ENCODE assay signal across 17 cellular contexts in the genomic region with DNA sequence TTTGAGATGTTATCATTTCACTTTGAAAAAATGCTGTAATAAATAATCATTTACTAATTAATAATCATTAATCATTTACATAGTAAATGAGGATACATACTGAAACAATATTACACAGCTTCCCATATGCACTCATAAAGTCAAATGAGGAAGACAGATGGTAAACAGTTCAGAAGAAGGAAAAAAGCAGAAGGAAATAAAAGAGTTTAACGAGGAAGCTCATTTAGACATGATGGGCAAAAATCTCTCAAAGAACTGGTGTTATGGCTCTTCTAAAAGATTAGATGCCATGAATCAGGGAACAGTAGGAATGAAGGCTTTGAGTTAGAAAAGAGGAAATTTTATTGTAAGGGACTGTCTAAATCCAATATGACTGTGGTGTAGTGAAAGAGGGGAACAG.
DNase-seq lines count a peak whose midpoint lies in the region; ATAC-seq and TF ChIP-seq lines count a peak whose summit lies in the region.
"Had no signal": no experiment of that assay in that cellular context is flagged by ENCODE, and none has a peak within 500 bp of the region (broad histone marks: within the 10 kb centered on the region; RNA-seq: fewer than 3 reads in every experiment).

No MANE protein-coding gene starts in this region.

- no peaks in the 10 kb centered on the region for H3K36me3 ChIP-seq in neutrophil
- H3K36me3 ChIP-seq in spleen, result no peaks in the 10 kb centered on the region
- no peaks in the 10 kb centered on the region for H3K36me3 ChIP-seq in stomach
- H3K36me3 ChIP-seq: BE2C, SJCRH30 had no signal

- peak overlapping the region; percentile 12 for H3K27ac Mint-ChIP-seq in activated naive CD4-positive, alpha-beta T cell treated with anti-CD3 and anti-CD28 coated beads, Interleukin-2, amount 50 U/mL, for 24 hours
- no peak overlapping the region for H3K27ac Mint-ChIP-seq in activated naive CD4-positive, alpha-beta T cell treated with anti-CD3 and anti-CD28 coated beads, Interleukin-2, amount 50 U/mL, for 72 hours

- no peak for ATAC-seq in activated naive CD4-positive, alpha-beta T cell treated with anti-CD3 and anti-CD28 coated beads, Interleukin-2, amount 50 U/mL, for 72 hours

- H3K27ac ChIP-seq in neutrophil, result peak overlapping the region; percentile 52
- peak overlapping the region in 2 of 8 donors; percentile 12 to 30 for H3K27ac ChIP-seq in spleen
- H3K27ac ChIP-seq in stomach, result no peak overlapping the region
- H3K27ac ChIP-seq: 22Rv1, SJCRH30 had no signal

- H3K4me1 Mint-ChIP-seq in activated naive CD4-positive, alpha-beta T cell treated with anti-CD3 and anti-CD28 coated beads, Interleukin-2, amount 50 U/mL, for 24 hours, result no peaks in the 10 kb centered on the region
- H3K4me1 Mint-ChIP-seq: CD8-positive, alpha-beta memory T cell had no signal

- no peak for DNase-seq in activated naive CD4-positive, alpha-beta T cell treated with anti-CD3 and anti-CD28 coated beads, Interleukin-2, amount 50 U/mL, for 72 hours (ENCODE audit: low spot score in 2 of 2)
- DNase-seq in NOMO-1 (lab: John Stamatoyannopoulos, UW; ENCODE audit: unreplicated experiment in 2 of 2) (peak; percentile 41 to 90), SKM-1 treated with dmso at 0.1 percent for 144 hours (lab: John Stamatoyannopoulos, UW; ENCODE audit: unreplicated experiment) (peak; percentile 76), spleen (no peak), stomach (no peak)
- DNase-seq in effector CD4-positive, alpha-beta T cell, result no peak
- DNase-seq: BE2C; CD8-positive, alpha-beta memory T cell; NCI-H1048; NCI-H1436 treated with DMSO at 0.1 percent for 48 hours; NCI-H2029 treated with DMSO at 0.1 percent for 48 hours; NCI-H774; RPMI8226; SJCRH30 had no signal

- H3K36me3 Mint-ChIP-seq in activated naive CD4-positive, alpha-beta T cell treated with anti-CD3 and anti-CD28 coated beads, Interleukin-2, amount 50 U/mL, for 24 hours, result no peaks in the 10 kb centered on the region
- peaks cover 0 to 6% of the 10 kb centered on the region in 2 donors for H3K36me3 Mint-ChIP-seq in activated naive CD4-positive, alpha-beta T cell treated with anti-CD3 and anti-CD28 coated beads, Interleukin-2, amount 50 U/mL, for 72 hours
- H3K36me3 Mint-ChIP-seq: CD8-positive, alpha-beta memory T cell had no signal

- no peak overlapping the region for H3K4me3 Mint-ChIP-seq in activated naive CD4-positive, alpha-beta T cell treated with anti-CD3 and anti-CD28 coated beads, Interleukin-2, amount 50 U/mL, for 24 hours
- H3K4me3 Mint-ChIP-seq: CD8-positive, alpha-beta memory T cell had no signal

- intact Hi-C loops in spleen (cut with DNase I; ENCODE audit: low total_unique reads), result no loop called here
- intact Hi-C loops in stomach (cut with DNase I; ENCODE audit: low total_unique reads), result no loop called here

- WGBS in spleen, 5 donors, result 34 to 50% (median 38%) methylated on average over 1 of the region's 1 CpG
- 74 to 79% (median 77%) methylated on average over 1 of the region's 1 CpG for WGBS in stomach, 5 donors

- no peaks in the 10 kb centered on the region for H3K27me3 Mint-ChIP-seq in activated naive CD4-positive, alpha-beta T cell treated with anti-CD3 and anti-CD28 coated beads, Interleukin-2, amount 50 U/mL, for 24 hours
- H3K27me3 Mint-ChIP-seq: CD8-positive, alpha-beta memory T cell had no signal

- H3K4me1 ChIP-seq in neutrophil (ENCODE audit: control insufficient read depth in 1 of 2, insufficient read depth in 1 of 2, low read depth in 1 of 2, low read length in 1 of 2), result peaks cover 14% of the 10 kb centered on the region in 2 experiments
- H3K4me1 ChIP-seq in spleen, result no peaks in the 10 kb centered on the region
- no peaks in the 10 kb centered on the region for H3K4me1 ChIP-seq in stomach
- H3K4me1 ChIP-seq: BE2C, SJCRH30 had no signal

- TF ChIP-seq CTCF in neutrophil (IDR thresholded peaks at IDR 0.05), result no peak
- no peak for TF ChIP-seq CTCF in spleen (IDR thresholded peaks at IDR 0.05 in 8 of 11, conservative IDR thresholded peaks at IDR 0.05 in 3 of 11)
- no peak for TF ChIP-seq CTCF in stomach (IDR thresholded peaks at IDR 0.05)

- H3K27me3 ChIP-seq in neutrophil, result no peaks in the 10 kb centered on the region
- H3K27me3 ChIP-seq in spleen (replicated peaks in 1 of 7), result no peaks in the 10 kb centered on the region
- no peaks in the 10 kb centered on the region for H3K27me3 ChIP-seq in stomach
- H3K27me3 ChIP-seq: BE2C, SJCRH30 had no signal

- H3K9me3 ChIP-seq in neutrophil (no peaks in the 10 kb centered on the region), spleen (peaks cover 0 to 4% (median 0%) of the 10 kb centered on the region in 8 donors), stomach (no peaks in the 10 kb centered on the region)
- H3K9me3 ChIP-seq: BE2C, SJCRH30 had no signal

- H3K9me3 Mint-ChIP-seq in activated naive CD4-positive, alpha-beta T cell treated with anti-CD3 and anti-CD28 coated beads, Interleukin-2, amount 50 U/mL, for 24 hours, result no peaks in the 10 kb centered on the region
- H3K9me3 Mint-ChIP-seq in activated naive CD4-positive, alpha-beta T cell treated with anti-CD3 and anti-CD28 coated beads, Interleukin-2, amount 50 U/mL, for 72 hours, result peaks cover 0 to 6% of the 10 kb centered on the region in 2 donors
- H3K9me3 Mint-ChIP-seq: CD8-positive, alpha-beta memory T cell had no signal

- TF ChIP-seq POLR2A in spleen (IDR thresholded peaks at IDR 0.05) (no peak), stomach (IDR thresholded peaks at IDR 0.05) (no peak)

- H3K4me3 ChIP-seq in neutrophil (ENCODE audit: low read depth in 1 of 2, low read length in 1 of 2) (no peak overlapping the region), spleen (no peak overlapping the region), stomach (no peak overlapping the region)
- H3K4me3 ChIP-seq: SJCRH30 had no signal

- TF ChIP-seq EP300 in stomach (IDR thresholded peaks at IDR 0.05), result no peak

Comparison
In these comparisons a context has a peak if more than half of its experiments do, and no peak if none do; other contexts are left out.
1. DNase-seq: peak in NOMO-1 (2 of 2) and SKM-1 treated with dmso at 0.1 percent for 144 hours (single experiment); none in activated naive CD4-positive, alpha-beta T cell treated with anti-CD3 and anti-CD28 coated beads, Interleukin-2, amount 50 U/mL, for 72 hours (0 of 2), spleen (single experiment), effector CD4-positive, alpha-beta T cell (single experiment) and stomach (single experiment).